ENCODE assay signal across 16 cellular contexts in genomic region chrX:19122641-19123009, GRCh38. TPM values are rescaled to one million over a fixed set of nuclear protein-coding genes. Genes with fewer than 3 reads are reported as not detected.
A peak's percentile ranks its signal among the peaks of the same experiment; 100 is the strongest.
DNase-seq lines count a peak whose midpoint lies in the region; ATAC-seq and TF ChIP-seq lines count a peak whose summit lies in the region.
"Had no signal": no experiment of that assay in that cellular context is flagged by ENCODE, and none has a peak within 500 bp of the region (broad histone marks: within the 10 kb centered on the region; RNA-seq: fewer than 3 reads in every experiment).

No MANE protein-coding gene starts in this region.

- DNase-seq in NCI-H82 (lab: John Stamatoyannopoulos, UW) (peak; percentile 7), NCI-H82 treated with DMSO at 0.1 percent for 48 hours (lab: John Stamatoyannopoulos, UW; ENCODE audit: unreplicated experiment) (no peak), chondrocyte (ENCODE audit: low spot score) (no peak), kidney epithelial cell (ENCODE audit: low read depth) (no peak), stomach (no peak), right lobe of liver (no peak)
- DNase-seq: activated CD4-positive, alpha-beta T cell treated with anti-CD3 and anti-CD28 coated beads for 4 hours; CD8-positive, alpha-beta memory T cell; GDM1; NCI-H446 treated with DMSO at 0.1 percent for 48 hours had no signal

- no peak for TF ChIP-seq EP300 in stomach (IDR thresholded peaks at IDR 0.05)
- TF ChIP-seq EP300 in gastroesophageal sphincter (IDR thresholded peaks at IDR 0.05): no peak

- H3K4me3 Mint-ChIP-seq in chondrocyte (ENCODE audit: unreplicated experiment): peak overlapping the region; percentile 41
- no peak overlapping the region for H3K4me3 Mint-ChIP-seq in activated T-helper 17 cell treated with anti-CD3 and anti-CD28 coated beads, Interleukin-2, amount 50 U/mL, for 72 hours

- H3K4me3 ChIP-seq in kidney epithelial cell (ENCODE audit: low read depth, low read length) (peak overlapping the region; percentile 14), stomach (peak overlapping the region; percentile 43 to 57 (median 52)), gastroesophageal sphincter (peak overlapping the region in 1 of 2 donors; percentile 55), right lobe of liver (peak overlapping the region in 1 of 3 donors; percentile 55)
- H3K4me3 ChIP-seq: PC-9 had no signal

- no peaks in the 10 kb centered on the region for H3K9me3 ChIP-seq in stomach
- H3K9me3 ChIP-seq in gastroesophageal sphincter: no peaks in the 10 kb centered on the region
- H3K9me3 ChIP-seq in right lobe of liver: no peaks in the 10 kb centered on the region

- peaks cover 0 to 13% (median 4%) of the 10 kb centered on the region in 4 donors for H3K4me1 ChIP-seq in stomach
- peaks cover 0 to 11% (median 0%) of the 10 kb centered on the region in 3 donors for H3K4me1 ChIP-seq in gastroesophageal sphincter
- no peaks in the 10 kb centered on the region for H3K4me1 ChIP-seq in right lobe of liver

- no peaks in the 10 kb centered on the region for H3K4me1 Mint-ChIP-seq in chondrocyte (ENCODE audit: low read depth)
- H3K4me1 Mint-ChIP-seq in activated T-helper 17 cell treated with anti-CD3 and anti-CD28 coated beads, Interleukin-2, amount 50 U/mL, for 72 hours: no peaks in the 10 kb centered on the region
- H3K4me1 Mint-ChIP-seq: CD8-positive, alpha-beta memory T cell; IgD-negative memory B cell had no signal

- peaks cover 23% of the 10 kb centered on the region for H3K27me3 Mint-ChIP-seq in chondrocyte (ENCODE audit: low read depth)
- H3K27me3 Mint-ChIP-seq in activated T-helper 17 cell treated with anti-CD3 and anti-CD28 coated beads, Interleukin-2, amount 50 U/mL, for 72 hours: peaks cover 27% of the 10 kb centered on the region

- peaks cover 29% of the 10 kb centered on the region for H3K27me3 ChIP-seq in kidney epithelial cell (ENCODE audit: control insufficient read depth, insufficient read depth, low read length)
- peaks cover 6 to 29% (median 19%) of the 10 kb centered on the region in 3 donors for H3K27me3 ChIP-seq in stomach
- H3K27me3 ChIP-seq in gastroesophageal sphincter: peaks cover 23% of the 10 kb centered on the region
- H3K27me3 ChIP-seq in right lobe of liver: peaks cover 0 to 6% of the 10 kb centered on the region in 2 donors

- no peak for ATAC-seq in gastroesophageal sphincter
- ATAC-seq in activated T-helper 17 cell treated with anti-CD3 and anti-CD28 coated beads, Interleukin-2, amount 50 U/mL, for 72 hours (replicated peaks): no peak
- ATAC-seq in right lobe of liver: no peak

- intact Hi-C loops in stomach (cut with DNase I; ENCODE audit: low total_unique reads) (no loop called here), right lobe of liver (cut with DNase I) (loop anchor here in 1 of 2 donors (10.0 kb wide), 1 partner anchor 198 kb away; no protein-coding TSS in a partner anchor)

- H3K9me3 Mint-ChIP-seq in chondrocyte (ENCODE audit: low read depth): peaks cover 2% of the 10 kb centered on the region
- H3K9me3 Mint-ChIP-seq in activated T-helper 17 cell treated with anti-CD3 and anti-CD28 coated beads, Interleukin-2, amount 50 U/mL, for 72 hours: no peaks in the 10 kb centered on the region

- 1 to 41% (median 8%) methylated on average over 5 to 32 of the region's 35 CpGs for WGBS in stomach, 5 donors
- WGBS in gastroesophageal sphincter (ENCODE audit: low coverage in 1 of 2), 2 donors: no CpG with 5 or more reads among the region's 35 CpGs
- 19% methylated on average over 4 of the region's 35 CpGs for WGBS in right lobe of liver (ENCODE audit: insufficient coverage, low coverage, low lambda C conversion rate, missing lambda C conversion rate)

- H3K36me3 Mint-ChIP-seq in chondrocyte (ENCODE audit: low read depth): no peaks in the 10 kb centered on the region
- H3K36me3 Mint-ChIP-seq in activated T-helper 17 cell treated with anti-CD3 and anti-CD28 coated beads, Interleukin-2, amount 50 U/mL, for 72 hours (ENCODE audit: low read depth): no peaks in the 10 kb centered on the region
- H3K36me3 Mint-ChIP-seq: CD8-positive, alpha-beta memory T cell had no signal

- TF ChIP-seq CTCF in chondrocyte (IDR thresholded peaks at IDR 0.05) (no peak), kidney epithelial cell (IDR thresholded peaks at IDR 0.05; ENCODE audit: insufficient read depth, low read length, poor library complexity, severe bottlenecking) (no peak), stomach (IDR thresholded peaks at IDR 0.05) (no peak), gastroesophageal sphincter (IDR thresholded peaks at IDR 0.05) (no peak), right lobe of liver (IDR thresholded peaks at IDR 0.05) (no peak)

- H3K27ac Mint-ChIP-seq in chondrocyte (ENCODE audit: unreplicated experiment): no peak overlapping the region
- H3K27ac Mint-ChIP-seq in activated T-helper 17 cell treated with anti-CD3 and anti-CD28 coated beads, Interleukin-2, amount 50 U/mL, for 72 hours: no peak overlapping the region
- H3K27ac Mint-ChIP-seq: CD8-positive, alpha-beta memory T cell; IgD-negative memory B cell had no signal

- H3K36me3 ChIP-seq in kidney epithelial cell (ENCODE audit: control insufficient read depth, insufficient read depth, low read length) (no peaks in the 10 kb centered on the region), stomach (no peaks in the 10 kb centered on the region), gastroesophageal sphincter (no peaks in the 10 kb centered on the region), right lobe of liver (no peaks in the 10 kb centered on the region)

- no peak overlapping the region for H3K27ac ChIP-seq in stomach
- no peak overlapping the region for H3K27ac ChIP-seq in gastroesophageal sphincter
- H3K27ac ChIP-seq in right lobe of liver: no peak overlapping the region
- H3K27ac ChIP-seq: PC-9 had no signal

- TF ChIP-seq POLR2A in stomach (IDR thresholded peaks at IDR 0.05): no peak
- no peak for TF ChIP-seq POLR2A in gastroesophageal sphincter (IDR thresholded peaks at IDR 0.05)
- TF ChIP-seq POLR2A in right lobe of liver (IDR thresholded peaks at IDR 0.05): no peak

RNA-seq across cellular contexts. Expression of gene ADGRG2, which starts 0.4 kb away (rescaled TPM):
- total RNA-seq in chondrocyte: 0.15 to 0.24 TPM (median 0.21 TPM) in 3 replicates
- total RNA-seq in kidney epithelial cell: 0.88 and 1.5 TPM in 2 replicates
- total RNA-seq in stomach: 10 to 100 TPM in 1 of 5 donors, 1 to 10 TPM in 3, under 1 TPM in 1; 0.29 to 25.0 (median 4.8) TPM
- polyA plus RNA-seq in stomach: 1 to 10 TPM in 2 of 3 donors, under 1 TPM in 1; 0.30 to 1.5 (median 1.2) TPM
- total RNA-seq in gastroesophageal sphincter: 1 to 10 TPM; 1.3 to 3.8 (median 2.0) TPM
- not detected for total RNA-seq in activated T-helper 17 cell treated with anti-CD3 and anti-CD28 coated beads, Interleukin-2, amount 50 U/mL, for 72 hours
- 1 to 10 TPM in 4 of 6 experiments, under 1 TPM in 2; 0.53 to 3.5 (median 2.1) TPM for total RNA-seq in right lobe of liver
- total RNA-seq: CD8-positive, alpha-beta memory T cell; dermis microvascular lymphatic vessel endothelial cell; myocyte had no signal
